ENCODE assay signal across 10 cellular contexts in the genomic region with DNA sequence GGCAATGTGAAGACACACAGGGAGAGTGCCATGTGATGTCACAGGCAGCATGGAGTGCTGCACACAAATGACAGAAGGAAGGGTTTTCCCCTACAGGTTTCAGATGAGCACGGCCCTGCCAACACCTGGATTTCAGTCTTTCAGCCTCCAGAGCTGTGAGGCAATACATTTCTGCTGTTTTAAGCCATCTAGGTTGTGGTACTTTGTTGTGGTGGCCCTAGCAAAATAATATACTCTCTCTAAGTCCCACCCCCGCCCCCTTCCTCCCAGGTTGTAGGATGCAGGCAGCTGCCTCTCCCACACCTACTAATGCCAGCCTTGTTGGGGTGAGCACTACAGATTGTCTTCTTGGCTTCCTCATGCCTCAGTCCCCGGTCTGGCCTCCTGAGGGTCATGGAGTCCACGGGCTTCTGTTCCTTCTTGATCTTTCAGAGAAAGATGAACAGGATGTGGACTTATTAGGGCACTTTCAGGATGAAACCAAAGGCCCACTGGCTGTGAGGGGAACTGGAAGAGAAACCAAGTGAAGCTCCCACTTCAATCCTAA.
DNase-seq lines count a peak whose midpoint lies in the region; ATAC-seq and TF ChIP-seq lines count a peak whose summit lies in the region.
"Had no signal": no experiment of that assay in that cellular context is flagged by ENCODE, and none has a peak within 500 bp of the region (broad histone marks: within the 10 kb centered on the region; RNA-seq: fewer than 3 reads in every experiment).

No MANE protein-coding gene starts in this region.

- H3K9me2 ChIP-seq in PC-3 (replicated peaks; ENCODE audit: low read length): no peaks in the 10 kb centered on the region

- no peak overlapping the region for H3K4me2 ChIP-seq in PC-3 (ENCODE audit: low read length)

- no peaks in the 10 kb centered on the region for H4K20me1 ChIP-seq in PC-3 (ENCODE audit: low read length)

- no peaks in the 10 kb centered on the region for H3K79me2 ChIP-seq in PC-3 (ENCODE audit: low read length)

- H3K4me3 ChIP-seq in PC-3 (ENCODE audit: low read length): no peak overlapping the region

- POLR2A ChIA-PET in PC-3 (lab: Charles Lee; ENCODE audit: unreplicated experiment): no interaction called here

- intact Hi-C loops in PC-3 (cut with micrococcal nuclease): no loop called here

- BruUV-seq in PC-3 (replicated peaks; lab: Mats Ljungman, UMichigan): no TSS peak

- H3K27ac ChIP-seq in PC-3 (ENCODE audit: low read length): no peak overlapping the region
- H3K27ac ChIP-seq: 22Rv1 had no signal

- no peaks in the 10 kb centered on the region for H3K27me3 ChIP-seq in PC-3 (ENCODE audit: low read length)

- TF ChIP-seq CTCF in PC-3 (conservative IDR thresholded peaks at IDR 0.05; ENCODE audit: low read depth, low read length): no peak

- no peak overlapping the region for H2AFZ ChIP-seq in PC-3 (ENCODE audit: low read length)

- peak; percentile 95 to 96 for ATAC-seq in activated CD4-positive, CD25-positive, alpha-beta regulatory T cell treated with anti-CD3 and anti-CD28 coated beads, Interleukin-2, amount 50 U/mL, for 24 hours
- ATAC-seq in GM21737 (IDR thresholded peaks at IDR 0.05; ENCODE audit: unreplicated experiment): peak; percentile 96
- peak; percentile 95 for ATAC-seq in HG03460 (IDR thresholded peaks at IDR 0.05; ENCODE audit: unreplicated experiment)
- ATAC-seq in PC-3: no peak

- H3K9ac ChIP-seq in PC-3 (ENCODE audit: low read length): no peak overlapping the region

- peaks cover 4% of the 10 kb centered on the region; the same call in 1 of the 2 replicates for H3K4me1 ChIP-seq in PC-3 (ENCODE audit: insufficient read depth, low read length)

- no peaks in the 10 kb centered on the region for H3F3A ChIP-seq in PC-3 (ENCODE audit: low read length, unreplicated experiment)

- no peak for DNase-seq in activated CD4-positive, CD25-positive, alpha-beta regulatory T cell (lab: John Stamatoyannopoulos, UW)
- peak; percentile 55 for DNase-seq in stimulated activated CD4-positive, alpha-beta T cell treated with anti-CD3 and anti-CD28 coated beads, Interleukin-1b, Interleukin-23, amount 100 ng/mL, for 48 hours
- no peak for DNase-seq in PC-3
- DNase-seq in cerebellar cortex (ENCODE audit: low spot score): no peak
- DNase-seq in cerebellar nuclear complex (lab: John Stamatoyannopoulos, UW): no peak
- DNase-seq: NCI-H146 had no signal

- CTCF ChIA-PET in PC-3 (lab: Charles Lee): no interaction called here

- H3K9me3 ChIP-seq in PC-3 (ENCODE audit: low read length): no peaks in the 10 kb centered on the region

- no peaks in the 10 kb centered on the region for H3K36me3 ChIP-seq in PC-3 (ENCODE audit: low read depth, low read length)
